ENCODE assay signal across 2 cellular contexts in the genomic region with DNA sequence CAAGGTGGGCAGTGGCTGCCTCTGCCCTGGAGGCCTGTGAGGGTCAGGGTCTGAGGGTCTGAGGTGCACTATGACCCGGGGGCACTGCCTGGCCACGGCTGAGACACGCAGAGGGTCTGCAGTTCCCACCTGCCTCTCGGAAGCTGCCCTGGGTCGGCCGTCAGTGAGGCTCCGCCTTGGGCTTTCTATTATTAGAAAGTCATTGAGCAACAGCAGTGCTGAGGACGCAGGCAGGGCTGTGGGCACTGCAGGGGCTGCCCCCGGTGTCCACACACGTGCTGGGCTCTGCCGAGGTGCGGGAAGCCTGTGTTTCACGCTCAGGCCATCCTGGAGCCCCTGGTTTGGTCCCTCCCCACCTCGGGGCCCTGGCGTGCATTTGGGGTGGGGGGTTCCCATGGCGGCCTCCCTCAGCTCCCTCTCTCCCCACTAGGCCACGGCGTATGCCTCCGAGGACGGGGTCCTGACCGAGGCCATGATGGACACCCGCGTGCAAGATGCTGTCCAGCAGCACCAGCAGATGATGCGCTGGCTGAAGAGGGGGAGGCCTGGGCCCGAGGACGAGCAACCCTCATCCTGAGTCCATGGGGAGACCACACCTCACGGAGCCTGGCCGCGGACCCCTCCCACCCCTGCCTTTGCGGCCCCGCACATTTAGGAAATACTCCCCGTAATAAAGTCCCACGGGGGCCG. TPM values are rescaled to one million over a fixed set of nuclear protein-coding genes. Genes with fewer than 3 reads are reported as not detected.
"Had no signal": no experiment of that assay in that cellular context is flagged by ENCODE, and none has a peak within 500 bp of the region (broad histone marks: within the 10 kb centered on the region; RNA-seq: fewer than 3 reads in every experiment).

No MANE protein-coding gene starts in this region.

RNA-seq across cellular contexts. Expression of a gene that starts 59.4 kb away (rescaled TPM):
- total RNA-seq: endothelial cell of umbilical vein had no signal
- polyA plus RNA-seq: fibroblast of lung had no signal
